ENCODE assay signal across 24 cellular contexts in the genomic region with DNA sequence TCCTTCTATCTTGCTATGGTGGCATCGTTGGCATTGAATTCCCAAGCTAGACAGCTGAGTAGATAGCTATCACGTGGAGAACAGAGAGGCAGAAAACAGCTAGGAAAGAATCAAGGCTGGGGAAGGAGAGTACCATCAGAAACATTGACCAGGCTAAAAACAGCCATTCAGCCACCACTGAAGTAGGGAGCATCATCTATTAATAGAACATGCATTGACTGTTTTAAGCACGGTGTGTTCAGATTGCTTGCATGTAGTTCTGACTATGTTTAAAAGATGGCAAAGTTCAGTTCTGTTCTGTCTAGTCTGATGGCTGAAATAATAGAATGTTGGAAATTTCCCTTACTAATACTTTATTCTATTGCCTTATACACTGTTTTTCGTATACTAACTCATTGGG.
DNase-seq lines count a peak whose midpoint lies in the region; ATAC-seq and TF ChIP-seq lines count a peak whose summit lies in the region.
"Had no signal": no experiment of that assay in that cellular context is flagged by ENCODE, and none has a peak within 500 bp of the region (broad histone marks: within the 10 kb centered on the region; RNA-seq: fewer than 3 reads in every experiment).

No MANE protein-coding gene starts in this region.

- no peak overlapping the region for H3K14ac ChIP-seq in neuronal stem cell (ENCODE audit: low read length)

- H3K9me3 ChIP-seq in heart left ventricle (no peaks in the 10 kb centered on the region), left ventricle myocardium inferior (replicated peaks) (no peaks in the 10 kb centered on the region), right cardiac atrium (ENCODE audit: control insufficient read depth, low read length) (no peaks in the 10 kb centered on the region), neuronal stem cell (replicated peaks in 1 of 2; ENCODE audit: control insufficient read depth in 2 of 2, insufficient read depth in 1 of 2, low read depth in 1 of 2, low read length in 2 of 2) (peaks cover 0 to 2% of the 10 kb centered on the region in 2 donors)
- H3K9me3 ChIP-seq: A549; BE2C; BLaER1 treated with 17β-estradiol and CSF1 and Interleukin-3, amounts not matched to agents 10 nM and 100 nM had no signal

- H2BK15ac ChIP-seq in neuronal stem cell (ENCODE audit: low read length): no peak overlapping the region

- no peak overlapping the region for H3K4me2 ChIP-seq in neuronal stem cell (ENCODE audit: insufficient read depth, low read length, poor library complexity, severe bottlenecking)
- H3K4me2 ChIP-seq: A549, GM23338 had no signal

- H2BK5ac ChIP-seq in neuronal stem cell (ENCODE audit: low read length): no peak overlapping the region

- H3K27me3 ChIP-seq in heart left ventricle (no peaks in the 10 kb centered on the region), left ventricle myocardium inferior (ENCODE audit: low read depth) (no peaks in the 10 kb centered on the region), right cardiac atrium (ENCODE audit: control insufficient read depth, insufficient read depth) (no peaks in the 10 kb centered on the region), neuronal stem cell (ENCODE audit: control insufficient read depth in 3 of 3, insufficient read depth in 3 of 3, low read depth in 1 of 3, low read length in 3 of 3) (no peaks in the 10 kb centered on the region)
- H3K27me3 ChIP-seq: BE2C; BLaER1 treated with 17β-estradiol and CSF1 and Interleukin-3, amounts not matched to agents 10 nM and 100 nM had no signal

- H3K4ac ChIP-seq in neuronal stem cell (ENCODE audit: low read length): no peak overlapping the region

- no peak overlapping the region for H4K91ac ChIP-seq in neuronal stem cell (ENCODE audit: low read depth, low read length, poor library complexity)

- no peak overlapping the region for H3K18ac ChIP-seq in neuronal stem cell (ENCODE audit: low read length)

- H3K36me3 ChIP-seq in heart left ventricle: no peaks in the 10 kb centered on the region
- no peaks in the 10 kb centered on the region for H3K36me3 ChIP-seq in left ventricle myocardium inferior
- H3K36me3 ChIP-seq in neuronal stem cell (replicated peaks in 1 of 2; ENCODE audit: control insufficient read depth in 2 of 2, insufficient read depth in 2 of 2, low read length in 2 of 2): no peaks in the 10 kb centered on the region
- H3K36me3 ChIP-seq: BE2C; BLaER1 treated with 17β-estradiol and CSF1 and Interleukin-3, amounts not matched to agents 10 nM and 100 nM had no signal

- peaks cover 0 to 8% (median 0%) of the 10 kb centered on the region in 12 donors for H3K4me1 ChIP-seq in heart left ventricle
- peaks cover 8% of the 10 kb centered on the region for H3K4me1 ChIP-seq in left ventricle myocardium inferior
- no peaks in the 10 kb centered on the region for H3K4me1 ChIP-seq in right cardiac atrium (ENCODE audit: control insufficient read depth, insufficient read depth, low read length)
- no peaks in the 10 kb centered on the region for H3K4me1 ChIP-seq in neuronal stem cell (ENCODE audit: control insufficient read depth in 2 of 2, insufficient read depth in 1 of 2, low read depth in 1 of 2, low read length in 2 of 2)
- H3K4me1 ChIP-seq: A549, BE2C had no signal

- TF ChIP-seq CTCF in heart left ventricle (IDR thresholded peaks at IDR 0.05) (no peak), left ventricle myocardium inferior (IDR thresholded peaks at IDR 0.05; ENCODE audit: borderline replicate concordance) (no peak)

- H2BK12ac ChIP-seq in neuronal stem cell (ENCODE audit: low read length): no peak overlapping the region

- no peak overlapping the region for H3K23ac ChIP-seq in neuronal stem cell (ENCODE audit: low read depth, low read length, poor library complexity)

- H4K8ac ChIP-seq in neuronal stem cell (ENCODE audit: low read depth, low read length): no peak overlapping the region

- H3K27ac ChIP-seq in caudate nucleus (ENCODE audit: low read depth, low read length) (peak overlapping the region; percentile 11), heart left ventricle (peak overlapping the region in 6 of 12 donors; percentile 22 to 58 (median 30)), left ventricle myocardium inferior (replicated peaks) (peak overlapping the region; percentile 65), right cardiac atrium (ENCODE audit: low read length) (peak overlapping the region; percentile 26), neuronal stem cell (replicated peaks; ENCODE audit: low read length) (no peak overlapping the region)
- H3K27ac ChIP-seq: A549; BLaER1 treated with 17β-estradiol and CSF1 and Interleukin-3, amounts not matched to agents 10 nM and 100 nM had no signal

- no peak overlapping the region for H3K4me3 ChIP-seq in heart left ventricle
- H3K4me3 ChIP-seq in left ventricle myocardium inferior: no peak overlapping the region
- no peak overlapping the region for H3K4me3 ChIP-seq in right cardiac atrium (ENCODE audit: low read length)
- H3K4me3 ChIP-seq in neuronal stem cell (ENCODE audit: low read length in 2 of 2): no peak overlapping the region
- H3K4me3 ChIP-seq: A549; BLaER1 treated with 17β-estradiol and CSF1 and Interleukin-3, amounts not matched to agents 10 nM and 100 nM; GM12878; GM23338 had no signal

- H2AK5ac ChIP-seq in neuronal stem cell (ENCODE audit: low read depth, low read length): no peak overlapping the region

- no peak overlapping the region for H2BK120ac ChIP-seq in neuronal stem cell (ENCODE audit: low read depth, low read length)

- no peak overlapping the region for H3K9ac ChIP-seq in neuronal stem cell (ENCODE audit: low read depth, low read length, poor library complexity)
- H3K9ac ChIP-seq: BLaER1 treated with 17β-estradiol and CSF1 and Interleukin-3, amounts not matched to agents 10 nM and 100 nM had no signal

- no peaks in the 10 kb centered on the region for H3K79me1 ChIP-seq in neuronal stem cell (ENCODE audit: low read depth, low read length)

- H2AFZ ChIP-seq in neuronal stem cell (ENCODE audit: low read length): no peak overlapping the region
- H2AFZ ChIP-seq: GM23338 had no signal

- WGBS in heart left ventricle, 4 donors: 36 to 50% (median 46%) methylated on average over 4 of the region's 4 CpGs
- 48% methylated on average over 4 of the region's 4 CpGs for WGBS in right cardiac atrium
- WGBS in neuronal stem cell (ENCODE audit: extremely low coverage in 2 of 2, insufficient read length in 2 of 2, insufficient replicate concordance in 1 of 2), 2 donors: no CpG with 5 or more reads among the region's 4 CpGs

- peak in 1 of 61 donors; percentile 17 for DNase-seq in caudate nucleus (lab: John Stamatoyannopoulos, UW)
- DNase-seq in heart left ventricle: no peak
- no peak for DNase-seq in left ventricle myocardium inferior
- no peak for DNase-seq in right cardiac atrium
- no peak for DNase-seq in NCI-H345 treated with DMSO at 0.1 percent for 48 hours (lab: John Stamatoyannopoulos, UW; ENCODE audit: unreplicated experiment)
- no peak for DNase-seq in neuronal stem cell (ENCODE audit: low spot score)
- no peak for DNase-seq in NOMO-1 treated with dmso at 0.1 percent for 144 hours (lab: John Stamatoyannopoulos, UW; ENCODE audit: unreplicated experiment)
- DNase-seq: 8988T; ACHN; AML-193; BE2C; CD4-positive, alpha-beta T cell; CD8-positive, alpha-beta memory T cell; DMS 273 treated with DMSO at 0.1 percent for 48 hours; DMS79; EL; GDM1; H9 had no signal

- intact Hi-C loops in heart left ventricle (cut with DNase I): loop anchor here in 1 of 10 donors (10.0 kb wide), 1 partner anchor 45 kb away; no protein-coding TSS in a partner anchor
- intact Hi-C loops in left ventricle myocardium inferior (cut with micrococcal nuclease): no loop called here
- intact Hi-C loops in right cardiac atrium (cut with DNase I): no loop called here

- no peak for TF ChIP-seq POLR2A in heart left ventricle (IDR thresholded peaks at IDR 0.05)

- ATAC-seq in heart left ventricle (peak; percentile 84 to 93 (median 90)), right cardiac atrium (peak; percentile 64 to 70), HG02973 (IDR thresholded peaks at IDR 0.05; ENCODE audit: unreplicated experiment) (no peak)
- ATAC-seq: A549, GM12878, GM23338, HCT116 had no signal
